22 cellular contexts compared by ENCODE assay signal in the genomic region with DNA sequence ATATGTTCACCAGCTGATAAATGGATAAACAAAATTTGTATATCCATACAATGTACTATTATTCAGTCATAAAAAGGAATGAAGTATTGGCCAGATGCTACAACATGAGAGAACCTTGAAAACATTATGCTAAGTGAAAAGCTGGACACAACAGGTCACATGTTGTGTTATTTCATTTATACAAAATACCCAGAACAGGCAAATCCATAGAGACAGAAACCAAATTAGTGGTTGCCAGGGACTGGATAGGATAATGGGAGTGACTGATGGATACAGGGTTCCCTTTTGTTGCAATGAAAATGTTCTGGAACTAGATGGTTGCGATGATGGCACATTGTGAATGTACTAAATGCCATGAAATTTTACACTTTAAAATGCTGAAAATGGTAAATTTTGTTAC. TPM values are rescaled to one million over a fixed set of nuclear protein-coding genes. Genes with fewer than 3 reads are reported as not detected.
A peak's percentile ranks its signal among the peaks of the same experiment; 100 is the strongest.
DNase-seq lines count a peak whose midpoint lies in the region; ATAC-seq, FAIRE-seq and TF ChIP-seq lines count a peak whose summit lies in the region.
"Had no signal": no experiment of that assay in that cellular context is flagged by ENCODE, and none has a peak within 500 bp of the region (broad histone marks: within the 10 kb centered on the region; RNA-seq: fewer than 3 reads in every experiment).

No MANE protein-coding gene starts in this region.

- TF ChIP-seq POLR2A in HepG2 (IDR thresholded peaks at IDR 0.05; ENCODE audit: insufficient read depth in 1 of 2, low read depth in 2 of 2, low read length in 2 of 2) = no peak

- FAIRE-seq in GM18507 (lab: Jason Lieb, UNC) (peak; percentile 21), HepG2 (lab: Jason Lieb, UNC) (no peak)
- FAIRE-seq: GM12891, H54 had no signal

- BruUV-seq in HepG2 (replicated peaks; lab: Mats Ljungman, UMichigan) (no TSS peak), PC-9 (replicated peaks; lab: Mats Ljungman, UMichigan) (no TSS peak)

- H3K9ac ChIP-seq in HepG2 (ENCODE audit: insufficient read depth, low read depth, low read length) = no peak overlapping the region

- H3K4me1 Mint-ChIP-seq in osteocyte (ENCODE audit: unreplicated experiment) = no peaks in the 10 kb centered on the region
- H3K4me1 Mint-ChIP-seq: CD4-positive, alpha-beta memory T cell had no signal

- no peaks in the 10 kb centered on the region for H4K20me1 ChIP-seq in HepG2 (ENCODE audit: insufficient read depth, low read length)
- no peaks in the 10 kb centered on the region for H4K20me1 ChIP-seq in PC-9 (ENCODE audit: insufficient read depth)

- no peak overlapping the region for H3K4me2 ChIP-seq in HepG2 (ENCODE audit: low read depth, low read length)
- no peak overlapping the region for H3K4me2 ChIP-seq in PC-9

- intact Hi-C loops in HepG2 (cut with micrococcal nuclease; ENCODE audit: unreplicated experiment) (no loop called here), PC-9 (cut with micrococcal nuclease; ENCODE audit: unreplicated experiment) (no loop called here)

- H3K4me1 ChIP-seq in HepG2 (ENCODE audit: insufficient read depth, low read length) (peaks cover 12% of the 10 kb centered on the region), PC-9 (replicated peaks; ENCODE audit: insufficient read depth) (no peaks in the 10 kb centered on the region)
- H3K4me1 ChIP-seq: HAP-1 had no signal

- peaks cover 21% of the 10 kb centered on the region for H3K27me3 Mint-ChIP-seq in osteocyte (ENCODE audit: unreplicated experiment)

- in situ Hi-C loops in HepG2 (cut with HindIII; ENCODE audit: extremely low pct_ligation_motif_present, low pct_unique_long_range_greater_than_20kb) = no loop called here

- H3K36me3 ChIP-seq in HepG2 (replicated peaks in 1 of 2; ENCODE audit: control insufficient read depth in 1 of 2, insufficient read depth in 2 of 2, low read length in 2 of 2) (no peaks in the 10 kb centered on the region), PC-9 (ENCODE audit: low read depth) (no peaks in the 10 kb centered on the region)
- H3K36me3 ChIP-seq: HAP-1 had no signal

- H3K27me3 ChIP-seq in HepG2 (ENCODE audit: control insufficient read depth in 1 of 2, insufficient read depth in 2 of 2, low read length in 2 of 2) = 0 out of 5 replicates have a peak, but pooled peaks cover 0 to 6% of the 10 kb centered on the region in 2 experiments
- H3K27me3 ChIP-seq in PC-9 (ENCODE audit: insufficient read depth, low read depth) = no peaks in the 10 kb centered on the region

- no peak overlapping the region for H3K4me3 Mint-ChIP-seq in osteocyte (ENCODE audit: unreplicated experiment)
- H3K4me3 Mint-ChIP-seq: CD4-positive, alpha-beta memory T cell had no signal

- H3K36me3 Mint-ChIP-seq in osteocyte (ENCODE audit: unreplicated experiment) = no peaks in the 10 kb centered on the region

- TF ChIP-seq CTCF in HepG2 (CRISPR knock-in tag; IDR thresholded peaks at IDR 0.05) (no peak), PC-9 (conservative IDR thresholded peaks at IDR 0.05) (no peak), osteocyte (IDR thresholded peaks at IDR 0.05) (no peak)

- TF ChIP-seq RAD21 in HepG2 (CRISPR knock-in tag; IDR thresholded peaks at IDR 0.05) = no peak

- POLR2A ChIA-PET in HepG2 (lab: Yijun Ruan, JAX) = no interaction called here
- POLR2A ChIA-PET in PC-9 (lab: Charles Lee; ENCODE audit: unreplicated experiment) = no interaction called here

- TF ChIP-seq EP300 in HepG2 (IDR thresholded peaks at IDR 0.05; ENCODE audit: low read depth in 2 of 2, low read length in 2 of 2) (no peak), HepG2 (CRISPR knock-in tag; IDR thresholded peaks at IDR 0.05; ENCODE audit: borderline replicate concordance) (no peak)

- no peaks in the 10 kb centered on the region for H3K79me2 ChIP-seq in HepG2 (ENCODE audit: insufficient read depth, low read length)
- H3K79me2 ChIP-seq in PC-9 (ENCODE audit: low read depth) = no peaks in the 10 kb centered on the region

- DNase-seq in GM18507 (ENCODE audit: extremely low spot score, insufficient read length, low read depth) = no peak
- DNase-seq in foreskin melanocyte = peak; percentile 87
- DNase-seq in substantia nigra (lab: John Stamatoyannopoulos, UW) = no peak
- no peak for DNase-seq in HepG2 (ENCODE audit: low spot score)
- no peak for DNase-seq in PC-9
- DNase-seq in osteocyte (ENCODE audit: extremely low spot score, unreplicated experiment) = no peak
- DNase-seq: 8988T; C1 segment of cervical spinal cord; Calu3; CD4-positive, alpha-beta memory T cell; COR-L47; DMS53; DMS79 treated with DMSO at 0.1 percent for 48 hours; GF-D8; GOT3 had no signal

- H3K9me3 ChIP-seq in HepG2 (ENCODE audit: low read length) (peaks cover 11% of the 10 kb centered on the region; the same call in 1 of the 2 replicates), PC-9 (ENCODE audit: insufficient read depth, low read depth) (no peaks in the 10 kb centered on the region)

- WGBS in HepG2 (ENCODE audit: low lambda C conversion rate) = 90% methylated on average over 1 of the region's 1 CpG

- CTCF ChIA-PET in HepG2 (lab: Yijun Ruan, JAX; ENCODE audit: low intra/inter-chr PET ratio, low total read pairs) = no interaction called here
- CTCF ChIA-PET in PC-9 (lab: Charles Lee) = no interaction called here

- H3K27ac Mint-ChIP-seq in osteocyte (ENCODE audit: unreplicated experiment) = no peak overlapping the region

- H3F3A ChIP-seq in PC-9 (ENCODE audit: insufficient read depth, low read depth) = no peaks in the 10 kb centered on the region

- H2AFZ ChIP-seq in HepG2 (ENCODE audit: low read length) = no peak overlapping the region
- no peak overlapping the region for H2AFZ ChIP-seq in PC-9

- no peak for ATAC-seq in HepG2

- peaks cover 6% of the 10 kb centered on the region for H3K9me3 Mint-ChIP-seq in osteocyte (ENCODE audit: unreplicated experiment)

- H3K9me2 ChIP-seq in PC-9 (ENCODE audit: insufficient read depth) = no peaks in the 10 kb centered on the region

- H3K27ac ChIP-seq in substantia nigra (ENCODE audit: low read depth, low read length, poor library complexity, severe bottlenecking) (peak overlapping the region; percentile 42), HepG2 (ENCODE audit: extremely low read length, insufficient read depth, low read length) (no peak overlapping the region), PC-9 (no peak overlapping the region)

- H3K4me3 ChIP-seq in HepG2 (replicated peaks in 1 of 3; ENCODE audit: insufficient read depth in 1 of 3, low read depth in 2 of 3, low read length in 3 of 3) (no peak overlapping the region), PC-9 (no peak overlapping the region)
- H3K4me3 ChIP-seq: HAP-1 had no signal

RNA-seq across cellular contexts. Expression of gene PCARE, which starts 10.2 kb away (rescaled TPM):
- total RNA-seq in HepG2 (2016; rRNA removed; fragmentation: Illumina TruSeq; extraction: Trizol) (not detected in 2 replicates), PC-9 (2021) (not detected in 2 replicates), osteocyte (not detected in 2 replicates)
- total RNA-seq in HepG2 (2016; cell fraction: cytosol; rRNA removed; fragmentation: Illumina TruSeq; extraction: Trizol; ENCODE audit: low read depth) = not detected in 2 replicates
- not detected in 2 replicates for total RNA-seq in HepG2 (2016; cell fraction: insoluble cytoplasmic fraction; rRNA removed; fragmentation: Illumina TruSeq; extraction: Trizol)
- not detected in 2 replicates for total RNA-seq in HepG2 (2016; cell fraction: membrane; rRNA removed; fragmentation: Illumina TruSeq; extraction: Trizol)
- total RNA-seq in HepG2 (2016; cell fraction: nucleus; rRNA removed; fragmentation: Illumina TruSeq; extraction: Trizol) = not detected in 2 replicates
- not detected in 2 replicates for polyA plus RNA-seq in HepG2 (2011; rRNA removed)
- not detected in 2 replicates for polyA plus RNA-seq in HepG2 (2011; cell fraction: cytosol; rRNA removed)
- not detected in 2 replicates for polyA plus RNA-seq in HepG2 (2011; cell fraction: nucleus; rRNA removed)
- not detected in 2 replicates for polyA plus RNA-seq in HepG2 (2012)
- not detected in 2 replicates for polyA plus RNA-seq in HepG2 (2016; cell fraction: cytosol; fragmentation: Illumina TruSeq; extraction: Trizol; ENCODE audit: low read depth)
- not detected in 2 replicates for polyA plus RNA-seq in HepG2 (2016; cell fraction: insoluble cytoplasmic fraction; fragmentation: Illumina TruSeq; extraction: Trizol; ENCODE audit: low read depth)
- polyA plus RNA-seq in HepG2 (2016; cell fraction: membrane; fragmentation: Illumina TruSeq; extraction: Trizol; ENCODE audit: low read depth) = not detected in 2 replicates
- polyA plus RNA-seq in HepG2 (2016; cell fraction: nucleus; fragmentation: Illumina TruSeq; extraction: Trizol; ENCODE audit: insufficient read depth, low read depth) = not detected in 2 replicates
- 0.02 TPM in 1 of 2 replicates, not detected in the other for polyA minus RNA-seq in HepG2 (2011; rRNA and poly(A)+ RNA removed; ENCODE audit: low replicate concordance)
- not detected in 2 replicates for polyA minus RNA-seq in HepG2 (2011; cell fraction: cytosol; rRNA and poly(A)+ RNA removed)
- polyA minus RNA-seq in HepG2 (2011; cell fraction: nucleus; rRNA and poly(A)+ RNA removed) = not detected in 2 replicates
- total RNA-seq: A673; Calu3; CD4-positive, alpha-beta memory T cell; Daoy; G401 had no signal
- polyA plus RNA-seq: BJ; CD4-positive, alpha-beta memory T cell had no signal

RNA-seq across cellular contexts. Expression of gene CLIP4, which starts 30.7 kb away (rescaled TPM):
- total RNA-seq in HepG2 (2016; rRNA removed; fragmentation: Illumina TruSeq; extraction: Trizol) (0.46 TPM in 2 replicates), PC-9 (2021) (107 and 134 TPM in 2 replicates), osteocyte (22.1 and 24.6 TPM in 2 replicates)
- 0.10 and 0.35 TPM in 2 replicates for total RNA-seq in HepG2 (2016; cell fraction: cytosol; rRNA removed; fragmentation: Illumina TruSeq; extraction: Trizol; ENCODE audit: low read depth)
- 0.33 and 0.67 TPM in 2 replicates for total RNA-seq in HepG2 (2016; cell fraction: insoluble cytoplasmic fraction; rRNA removed; fragmentation: Illumina TruSeq; extraction: Trizol)
- 0.24 and 0.28 TPM in 2 replicates for total RNA-seq in HepG2 (2016; cell fraction: membrane; rRNA removed; fragmentation: Illumina TruSeq; extraction: Trizol)
- 0.88 and 1.6 TPM in 2 replicates for total RNA-seq in HepG2 (2016; cell fraction: nucleus; rRNA removed; fragmentation: Illumina TruSeq; extraction: Trizol)
- 0.49 and 0.59 TPM in 2 replicates for polyA plus RNA-seq in HepG2 (2011; rRNA removed)
- polyA plus RNA-seq in HepG2 (2011; cell fraction: cytosol; rRNA removed) = 0.15 and 0.36 TPM in 2 replicates
- 1.4 and 1.7 TPM in 2 replicates for polyA plus RNA-seq in HepG2 (2011; cell fraction: nucleus; rRNA removed)
- polyA plus RNA-seq in HepG2 (2012) = 0.09 and 0.51 TPM in 2 replicates
- polyA plus RNA-seq in HepG2 (2016; cell fraction: cytosol; fragmentation: Illumina TruSeq; extraction: Trizol; ENCODE audit: low read depth) = 0.10 TPM in 1 of 2 replicates, not detected in the other
- 0.11 and 0.16 TPM in 2 replicates for polyA plus RNA-seq in HepG2 (2016; cell fraction: insoluble cytoplasmic fraction; fragmentation: Illumina TruSeq; extraction: Trizol; ENCODE audit: low read depth)
- 0.27 and 0.33 TPM in 2 replicates for polyA plus RNA-seq in HepG2 (2016; cell fraction: membrane; fragmentation: Illumina TruSeq; extraction: Trizol; ENCODE audit: low read depth)
- polyA plus RNA-seq in HepG2 (2016; cell fraction: nucleus; fragmentation: Illumina TruSeq; extraction: Trizol; ENCODE audit: insufficient read depth, low read depth) = 0.62 and 1.5 TPM in 2 replicates
- polyA minus RNA-seq in HepG2 (2011; rRNA and poly(A)+ RNA removed; ENCODE audit: low replicate concordance) = 0.34 and 15.9 TPM in 2 replicates
- polyA minus RNA-seq in HepG2 (2011; cell fraction: cytosol; rRNA and poly(A)+ RNA removed) = 0.59 TPM in 1 of 2 replicates, not detected in the other
- 3.1 and 4.0 TPM in 2 replicates for polyA minus RNA-seq in HepG2 (2011; cell fraction: nucleus; rRNA and poly(A)+ RNA removed)
